13 cellular contexts compared by ENCODE assay signal in genomic region chr14:85517113-85517688, GRCh38. TPM values are rescaled to one million over a fixed set of nuclear protein-coding genes. Genes with fewer than 3 reads are reported as not detected.
"Had no signal": no experiment of that assay in that cellular context is flagged by ENCODE, and none has a peak within 500 bp of the region (broad histone marks: within the 10 kb centered on the region; RNA-seq: fewer than 3 reads in every experiment).

No MANE protein-coding gene starts in this region.

- H3K36me3 Mint-ChIP-seq: activated naive CD8-positive, alpha-beta T cell treated with anti-CD3 and anti-CD28 coated beads for 36 hours; natural killer cell treated with Interleukin-12 subunit alpha and Interleukin-12 subunit beta and Interleukin-15 and Interleukin-18, amount 100 ng/mL, for 72 hours had no signal

- H3K27ac ChIP-seq: right atrium auricular region had no signal

- H3K36me3 ChIP-seq: right atrium auricular region had no signal

- H3K9me3 ChIP-seq: right atrium auricular region had no signal

- H3K4me3 Mint-ChIP-seq: activated B cell treated with CpG ODN at 0.5 μM for 24 hours; activated CD8-positive, alpha-beta T cell treated with anti-CD3 and anti-CD28 coated beads, Interleukin-2, amount 10 ng/mL, durations not matched to agents 7 days and 5 days; activated naive CD8-positive, alpha-beta T cell treated with anti-CD3 and anti-CD28 coated beads for 36 hours; natural killer cell treated with Interleukin-12 subunit alpha and Interleukin-12 subunit beta and Interleukin-15 and Interleukin-18, amount 100 ng/mL, for 72 hours; T-helper 2 cell treated with Interferon-gamma antibody and Interleukin-4, amounts not matched to agents 5 μg/mL and 100 μg/mL, for 36 hours had no signal

- ATAC-seq: activated CD8-positive, alpha-beta T cell treated with anti-CD3 and anti-CD28 coated beads, Interleukin-2, amount 10 ng/mL, durations not matched to agents 7 days and 5 days; esophagus mucosa; natural killer cell treated with Interleukin-12 subunit alpha and Interleukin-12 subunit beta and Interleukin-15 and Interleukin-18, amount 100 ng/mL, for 72 hours; stimulated activated naive CD8-positive, alpha-beta T cell treated with anti-CD3 and anti-CD28 coated beads, Interleukin-15, Interleukin-2, amounts not matched to agents 100 U/mL and 50 U/mL, for 24 hours had no signal

- H3K4me3 ChIP-seq: right atrium auricular region had no signal

- H3K27me3 Mint-ChIP-seq: activated B cell treated with CpG ODN at 0.5 μM for 24 hours; activated naive CD8-positive, alpha-beta T cell treated with anti-CD3 and anti-CD28 coated beads for 36 hours had no signal

- DNase-seq: activated B cell treated with CpG ODN at 0.5 μM for 24 hours; activated CD4-positive, alpha-beta T cell treated with anti-CD3 and anti-CD28 coated beads for 48 hours; activated CD8-positive, alpha-beta memory T cell treated with anti-CD3 and anti-CD28 coated beads, Interleukin-2, amount 50 U/mL, for 4 hours; activated CD8-positive, alpha-beta T cell treated with anti-CD3 and anti-CD28 coated beads, Interleukin-2, amount 10 ng/mL, durations not matched to agents 7 days and 5 days; activated gamma-delta T cell treated with Interleukin-2 at 50 U/mL for 16 hours; activated naive CD8-positive, alpha-beta T cell treated with anti-CD3 and anti-CD28 coated beads for 36 hours; aorta; stimulated activated naive CD8-positive, alpha-beta T cell treated with anti-CD3 and anti-CD28 coated beads, Interleukin-15, Interleukin-2, amounts not matched to agents 100 U/mL and 50 U/mL, for 24 hours; trophoblast cell had no signal

- H3K9me3 Mint-ChIP-seq: activated B cell treated with CpG ODN at 0.5 μM for 24 hours; natural killer cell treated with Interleukin-12 subunit alpha and Interleukin-12 subunit beta and Interleukin-15 and Interleukin-18, amount 100 ng/mL, for 72 hours; T-helper 2 cell treated with Interferon-gamma antibody and Interleukin-4, amounts not matched to agents 5 μg/mL and 100 μg/mL, for 36 hours had no signal

- H3K27me3 ChIP-seq: right atrium auricular region had no signal

- H3K27ac Mint-ChIP-seq: activated B cell treated with CpG ODN at 0.5 μM for 24 hours; activated CD8-positive, alpha-beta T cell treated with anti-CD3 and anti-CD28 coated beads, Interleukin-2, amount 10 ng/mL, durations not matched to agents 7 days and 5 days; activated naive CD8-positive, alpha-beta T cell treated with anti-CD3 and anti-CD28 coated beads for 36 hours; natural killer cell treated with Interleukin-12 subunit alpha and Interleukin-12 subunit beta and Interleukin-15 and Interleukin-18, amount 100 ng/mL, for 72 hours; T-helper 2 cell treated with Interferon-gamma antibody and Interleukin-4, amounts not matched to agents 5 μg/mL and 100 μg/mL, for 36 hours had no signal

- H3K4me1 Mint-ChIP-seq: activated B cell treated with CpG ODN at 0.5 μM for 24 hours; activated naive CD8-positive, alpha-beta T cell treated with anti-CD3 and anti-CD28 coated beads for 36 hours had no signal

- H3K4me1 ChIP-seq: right atrium auricular region had no signal

RNA-seq across cellular contexts. Expression of gene FLRT2, which starts 12.7 kb away (rescaled TPM):
- total RNA-seq: activated B cell treated with CpG ODN at 0.5 μM for 24 hours; activated CD8-positive, alpha-beta T cell treated with anti-CD3 and anti-CD28 coated beads, Interleukin-2, amount 10 ng/mL, durations not matched to agents 7 days and 5 days; activated naive CD8-positive, alpha-beta T cell treated with anti-CD3 and anti-CD28 coated beads for 36 hours had no signal
